14 cellular contexts compared by ENCODE assay signal in the genomic region with DNA sequence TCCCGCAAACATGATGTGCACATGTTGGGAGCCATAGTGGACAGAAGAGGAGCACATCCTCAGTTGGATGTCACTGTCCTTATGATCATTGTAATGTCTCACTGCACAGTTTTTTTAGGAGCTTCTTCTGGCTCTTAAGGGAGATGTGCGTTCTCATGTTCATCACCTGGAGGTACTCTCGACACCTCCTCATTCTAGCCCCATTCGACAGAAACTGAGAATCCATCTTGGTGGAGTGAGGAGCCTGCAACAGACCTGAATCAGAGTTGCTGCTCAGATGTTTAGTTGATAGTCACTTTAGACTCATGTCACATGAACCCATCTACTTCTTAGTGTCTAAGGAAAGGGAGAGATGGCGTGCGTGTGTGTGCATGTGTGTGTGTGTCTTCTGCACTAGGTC. TPM values are rescaled to one million over a fixed set of nuclear protein-coding genes. Genes with fewer than 3 reads are reported as not detected.
A peak's percentile ranks its signal among the peaks of the same experiment; 100 is the strongest.
DNase-seq lines count a peak whose midpoint lies in the region; ATAC-seq and TF ChIP-seq lines count a peak whose summit lies in the region.
"Had no signal": no experiment of that assay in that cellular context is flagged by ENCODE, and none has a peak within 500 bp of the region (broad histone marks: within the 10 kb centered on the region; RNA-seq: fewer than 3 reads in every experiment).

No MANE protein-coding gene starts in this region.

- no peaks in the 10 kb centered on the region for H3K79me2 ChIP-seq in Karpas-422 (ENCODE audit: low read length)

- no peaks in the 10 kb centered on the region for H3K9me3 Mint-ChIP-seq in stimulated activated naive B cell treated with anti-CD40 and anti-IgM and Interleukin-4, amounts not matched to agents 10 μg/mL and 1 μg/mL and 100 μg/mL, for 72 hours
- no peaks in the 10 kb centered on the region for H3K9me3 Mint-ChIP-seq in HFFc6
- H3K9me3 Mint-ChIP-seq: CD8-positive, alpha-beta T cell had no signal

- no peak for TF ChIP-seq POLR2A in upper lobe of left lung (IDR thresholded peaks at IDR 0.05)

- H3K4me1 ChIP-seq in Karpas-422 (ENCODE audit: low read length) (peaks cover 12% of the 10 kb centered on the region), upper lobe of left lung (peaks cover 30 to 41% (median 32%) of the 10 kb centered on the region in 4 donors)

- H3K36me3 Mint-ChIP-seq in stimulated activated naive B cell treated with anti-CD40 and anti-IgM and Interleukin-4, amounts not matched to agents 10 μg/mL and 1 μg/mL and 100 μg/mL, for 72 hours = peaks cover 0 to 3% of the 10 kb centered on the region in 2 donors
- H3K36me3 Mint-ChIP-seq in HFFc6 (ENCODE audit: low read depth) = no peaks in the 10 kb centered on the region
- H3K36me3 Mint-ChIP-seq: CD8-positive, alpha-beta T cell had no signal

- peak overlapping the region; percentile 25 for H3K27ac Mint-ChIP-seq in stimulated activated naive B cell treated with anti-CD40 and anti-IgM and Interleukin-4, amounts not matched to agents 10 μg/mL and 1 μg/mL and 100 μg/mL, for 72 hours
- no peak overlapping the region for H3K27ac Mint-ChIP-seq in HFFc6
- H3K27ac Mint-ChIP-seq: CD8-positive, alpha-beta T cell had no signal

- TF ChIP-seq EP300 in upper lobe of left lung (IDR thresholded peaks at IDR 0.05) = no peak

- H3K27me3 ChIP-seq in Karpas-422 (ENCODE audit: low read length) = no peaks in the 10 kb centered on the region
- H3K27me3 ChIP-seq in upper lobe of left lung = peaks cover 0 to 24% (median 12%) of the 10 kb centered on the region in 4 donors

- H3K27ac ChIP-seq in Karpas-422 (ENCODE audit: low read length) (no peak overlapping the region), upper lobe of left lung (no peak overlapping the region)
- H3K27ac ChIP-seq: GM23248 had no signal

- DNase-seq in NCI-H748 (lab: John Stamatoyannopoulos, UW; ENCODE audit: unreplicated experiment) (peak; percentile 14), NCI-H748 treated with DMSO at 0.1 percent for 48 hours (lab: John Stamatoyannopoulos, UW) (no peak), Karpas-422 (peak; percentile 40), SW480 (ENCODE audit: low spot score) (peak; percentile 1), HFFc6 (no peak), upper lobe of left lung (no peak)
- peak; percentile 5 for DNase-seq in stimulated activated naive B cell treated with anti-CD40 and anti-IgM and Interleukin-4, amounts not matched to agents 10 μg/mL and 1 μg/mL and 100 μg/mL, for 72 hours
- no peak for DNase-seq in activated CD8-positive, alpha-beta memory T cell treated with anti-CD3 and anti-CD28 coated beads, Interleukin-2, amount 50 U/mL, for 4 hours
- DNase-seq: SIG-M5 had no signal

- H3K4me3 Mint-ChIP-seq in stimulated activated naive B cell treated with anti-CD40 and anti-IgM and Interleukin-4, amounts not matched to agents 10 μg/mL and 1 μg/mL and 100 μg/mL, for 72 hours = no peak overlapping the region
- H3K4me3 Mint-ChIP-seq in HFFc6 = no peak overlapping the region
- H3K4me3 Mint-ChIP-seq: CD8-positive, alpha-beta T cell had no signal

- TF ChIP-seq CTCF in HFFc6 (IDR thresholded peaks at IDR 0.05) = no peak
- no peak for TF ChIP-seq CTCF in upper lobe of left lung (IDR thresholded peaks at IDR 0.05)

- H4K20me1 ChIP-seq in Karpas-422 (ENCODE audit: insufficient read depth, low read depth, low read length) = no peaks in the 10 kb centered on the region; the same call in 1 of the 2 replicates

- ATAC-seq in stimulated activated naive B cell treated with anti-CD40 and anti-IgM and Interleukin-4, amounts not matched to agents 10 μg/mL and 1 μg/mL and 100 μg/mL, for 72 hours (replicated peaks) = peak; percentile 11 to 20
- ATAC-seq in upper lobe of left lung (ENCODE audit: low FRiP score in 2 of 2) = no peak

- H3K4me3 ChIP-seq in Karpas-422 (ENCODE audit: low read length) (no peak overlapping the region), upper lobe of left lung (no peak overlapping the region)
- H3K4me3 ChIP-seq: GM12878, GM23248 had no signal

- peaks cover 13 to 29% of the 10 kb centered on the region in 2 donors for H3K4me1 Mint-ChIP-seq in stimulated activated naive B cell treated with anti-CD40 and anti-IgM and Interleukin-4, amounts not matched to agents 10 μg/mL and 1 μg/mL and 100 μg/mL, for 72 hours
- H3K4me1 Mint-ChIP-seq in HFFc6 (ENCODE audit: low read depth) = peaks cover 19% of the 10 kb centered on the region

- no peak overlapping the region for H3K9ac ChIP-seq in Karpas-422 (ENCODE audit: low read length)
- H3K9ac ChIP-seq: GM23248, SK-N-SH had no signal

- 95% methylated on average over 6 of the region's 6 CpGs for WGBS in upper lobe of left lung, 2 donors

- H3K4me2 ChIP-seq in Karpas-422 (ENCODE audit: low read depth, low read length, poor library complexity, severe bottlenecking) = no peak overlapping the region
- H3K4me2 ChIP-seq: SK-N-SH had no signal

- H3K36me3 ChIP-seq in Karpas-422 (ENCODE audit: insufficient read depth, low read length) (no peaks in the 10 kb centered on the region), upper lobe of left lung (no peaks in the 10 kb centered on the region)

- no peaks in the 10 kb centered on the region for H3K9me2 ChIP-seq in Karpas-422 (replicated peaks; ENCODE audit: insufficient read depth, low read length)
- H3K9me2 ChIP-seq: SK-N-SH had no signal

- H3K9me3 ChIP-seq in Karpas-422 (ENCODE audit: low read length) = no peaks in the 10 kb centered on the region
- no peaks in the 10 kb centered on the region for H3K9me3 ChIP-seq in upper lobe of left lung
- H3K9me3 ChIP-seq: SK-N-SH had no signal

- H3K27me3 Mint-ChIP-seq in stimulated activated naive B cell treated with anti-CD40 and anti-IgM and Interleukin-4, amounts not matched to agents 10 μg/mL and 1 μg/mL and 100 μg/mL, for 72 hours = peaks cover 38 to 67% of the 10 kb centered on the region in 2 donors
- H3K27me3 Mint-ChIP-seq in HFFc6 (ENCODE audit: insufficient read depth) = peaks cover 27% of the 10 kb centered on the region

- no peak overlapping the region for H2AFZ ChIP-seq in Karpas-422 (ENCODE audit: low read length)

RNA-seq across cellular contexts. Expression of gene BMP6, which starts 2.3 kb away (rescaled TPM):
- total RNA-seq in Karpas-422 (2014; rRNA removed; shearing (Covaris generic); ENCODE audit: low replicate concordance) = 0.07 TPM in 1 of 2 replicates, not detected in the other
- total RNA-seq in HFFc6 (2021; fragmentation: NEBNext Ultra II Directional; extraction: Animal tissue kit (Norgen Biotek cat#: 25700)) = under 1 TPM in 5 of 6 experiments, not detected in 1; 0.05 to 0.43 (median 0.11) TPM
- 10 to 100 TPM in 2 of 6 donors, 1 to 10 TPM in 4; 1.0 to 25.4 (median 5.2) TPM for total RNA-seq in upper lobe of left lung
- total RNA-seq: CD8-positive, alpha-beta T cell; T-helper 2 cell treated with Interferon-gamma antibody and Interleukin-4, amounts not matched to agents 100 ng/mL and 5 ng/mL, for 36 hours had no signal

Comparison
In these comparisons a context has a peak if more than half of its experiments do, and no peak if none do; other contexts are left out.
1. DNase-seq: peak in NCI-H748 (single experiment), Karpas-422 (single experiment), SW480 (single experiment) and stimulated activated naive B cell treated with anti-CD40 and anti-IgM and Interleukin-4, amounts not matched to agents 10 μg/mL and 1 μg/mL and 100 μg/mL, for 72 hours (single experiment); none in NCI-H748 treated with DMSO at 0.1 percent for 48 hours (single experiment), HFFc6 (single experiment), upper lobe of left lung (0 of 2) and activated CD8-positive, alpha-beta memory T cell treated with anti-CD3 and anti-CD28 coated beads, Interleukin-2, amount 50 U/mL, for 4 hours (single experiment).
2. ATAC-seq: peak in stimulated activated naive B cell treated with anti-CD40 and anti-IgM and Interleukin-4, amounts not matched to agents 10 μg/mL and 1 μg/mL and 100 μg/mL, for 72 hours (2 of 2); none in upper lobe of left lung (0 of 2).